Comparison of ENCODE assay signal across 17 cellular contexts in the genomic region with DNA sequence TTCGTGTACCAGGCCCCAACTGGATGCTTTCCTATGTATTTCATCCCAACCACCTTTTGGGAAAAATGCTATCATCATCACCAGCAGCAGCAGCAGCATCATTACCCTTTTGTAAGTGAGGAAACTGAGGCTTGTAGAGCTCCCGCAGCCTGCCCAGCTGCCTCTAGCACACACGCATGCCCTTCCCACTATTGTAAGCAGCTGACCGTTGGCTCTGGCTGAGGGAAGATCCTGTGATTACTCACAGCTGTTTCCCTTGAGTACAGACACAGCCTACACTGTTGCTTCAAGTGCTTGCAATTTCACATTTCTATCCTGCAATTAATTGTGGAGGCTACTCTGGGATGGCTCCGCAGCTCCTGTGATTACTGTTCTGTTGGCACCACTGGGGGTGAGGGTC.
A peak's percentile ranks its signal among the peaks of the same experiment; 100 is the strongest.
DNase-seq lines count a peak whose midpoint lies in the region; ATAC-seq and TF ChIP-seq lines count a peak whose summit lies in the region.
"Had no signal": no experiment of that assay in that cellular context is flagged by ENCODE, and none has a peak within 500 bp of the region (broad histone marks: within the 10 kb centered on the region; RNA-seq: fewer than 3 reads in every experiment).

No MANE protein-coding gene starts in this region.

- H3K4me1 ChIP-seq in left lung (no peaks in the 10 kb centered on the region), upper lobe of right lung (no peaks in the 10 kb centered on the region)
- H3K4me1 ChIP-seq: lower lobe of right lung, pancreas, upper lobe of left lung had no signal

- H3K36me3 ChIP-seq in left lung: no peaks in the 10 kb centered on the region
- H3K36me3 ChIP-seq in upper lobe of right lung: no peaks in the 10 kb centered on the region
- H3K36me3 ChIP-seq: lower lobe of right lung, pancreas, upper lobe of left lung had no signal

- intact Hi-C loops in left ventricle myocardium superior (cut with micrococcal nuclease): no loop called here
- intact Hi-C loops in cardiac septum (cut with DNase I): no loop called here
- intact Hi-C loops in left lung (cut with DNase I): no loop called here
- intact Hi-C loops in upper lobe of right lung (cut with DNase I): no loop called here

- H3K27ac ChIP-seq in cingulate gyrus (ENCODE audit: low read depth, low read length) (peak overlapping the region; percentile 11), left lung (no peak overlapping the region), upper lobe of right lung (no peak overlapping the region)
- H3K27ac ChIP-seq: hepatocyte, lower lobe of right lung, pancreas, upper lobe of left lung had no signal

- H3K9me3 ChIP-seq in left lung (no peaks in the 10 kb centered on the region), upper lobe of right lung (no peaks in the 10 kb centered on the region)
- H3K9me3 ChIP-seq: lower lobe of right lung, pancreas, upper lobe of left lung had no signal

- peak; percentile 60 for ATAC-seq in left ventricle myocardium superior
- peak; percentile 79 for ATAC-seq in left lung
- ATAC-seq in upper lobe of right lung: peak; percentile 50
- ATAC-seq in GM21723 (IDR thresholded peaks at IDR 0.05; ENCODE audit: unreplicated experiment): no peak
- no peak for ATAC-seq in GM21717 (IDR thresholded peaks at IDR 0.05; ENCODE audit: unreplicated experiment)
- ATAC-seq: Panc1 had no signal

- no peak overlapping the region for H3K4me3 ChIP-seq in left lung
- no peak overlapping the region for H3K4me3 ChIP-seq in upper lobe of right lung
- H3K4me3 ChIP-seq: hepatocyte, lower lobe of right lung, pancreas, upper lobe of left lung had no signal

- DNase-seq in left ventricle myocardium superior: no peak
- no peak for DNase-seq in cardiac septum (ENCODE audit: low spot score)
- no peak for DNase-seq in left lung
- no peak for DNase-seq in upper lobe of right lung
- no peak for DNase-seq in activated CD4-positive, alpha-beta T cell treated with anti-CD3 and anti-CD28 coated beads, Interleukin-2, amount 50 U/mL, for 1 hour
- DNase-seq: AML-193; effector CD8-positive, alpha-beta T cell; KBM-7; lower lobe of right lung; NCI-H510A treated with DMSO at 0.1 percent for 48 hours; pancreas; upper lobe of left lung had no signal

- no peak for TF ChIP-seq CTCF in left lung (IDR thresholded peaks at IDR 0.05)
- no peak for TF ChIP-seq CTCF in upper lobe of right lung (IDR thresholded peaks at IDR 0.05)

- H3K27me3 ChIP-seq in left lung (no peaks in the 10 kb centered on the region), upper lobe of right lung (no peaks in the 10 kb centered on the region)
- H3K27me3 ChIP-seq: hepatocyte, pancreas, upper lobe of left lung had no signal

Comparison
In these comparisons a context has a peak if more than half of its experiments do, and no peak if none do; other contexts are left out.
1. ATAC-seq: peak in left ventricle myocardium superior (single experiment), left lung (single experiment) and upper lobe of right lung (single experiment); none in GM21723 (single experiment) and GM21717 (single experiment).